1 cellular context compared by ENCODE assay signal in genomic region chr6:154414021-154414813, GRCh38.
TF ChIP-seq lines count a peak whose summit lies in the region.

No MANE protein-coding gene starts in this region.

TF ChIP-seq in HepG2, 621 proteins besides CTCF, POLR2A, EP300 and RAD21 (continued from another document and continues in another):
- TF ChIP-seq ZNF280D (CRISPR knock-in tag; IDR thresholded peaks at IDR 0.05) (no peak), BHLHE40 (IDR thresholded peaks at IDR 0.05; ENCODE audit: low read length) (no peak), MAZ (IDR thresholded peaks at IDR 0.05; ENCODE audit: borderline replicate concordance, low read depth, low read length) (no peak), MAZ (CRISPR knock-in tag; IDR thresholded peaks at IDR 0.05; ENCODE audit: low read depth) (no peak), YEATS4 (CRISPR knock-in tag; IDR thresholded peaks at IDR 0.05; ENCODE audit: borderline replicate concordance) (no peak), EEA1 (CRISPR knock-in tag; IDR thresholded peaks at IDR 0.05; ENCODE audit: borderline replicate concordance) (no peak), MAFF (IDR thresholded peaks at IDR 0.05; ENCODE audit: low read depth, low read length) (no peak), ZNF24 (IDR thresholded peaks at IDR 0.05) (no peak), NFE2 (CRISPR knock-in tag; IDR thresholded peaks at IDR 0.05) (no peak), PPARG (CRISPR knock-in tag; conservative IDR thresholded peaks at IDR 0.05) (peak; percentile 61; the same call in 1 of the 2 replicates), ZNF335 (CRISPR knock-in tag; IDR thresholded peaks at IDR 0.05) (no peak), ZNF597 (CRISPR knock-in tag; IDR thresholded peaks at IDR 0.05) (no peak), ZNF709 (CRISPR knock-in tag; IDR thresholded peaks at IDR 0.05) (no peak), AKNA (CRISPR knock-in tag; IDR thresholded peaks at IDR 0.05; ENCODE audit: borderline replicate concordance) (no peak), ZNF740 (CRISPR knock-in tag; IDR thresholded peaks at IDR 0.05) (no peak), ZNF143 (CRISPR knock-in tag; IDR thresholded peaks at IDR 0.05) (no peak), ZNF205 (CRISPR knock-in tag; IDR thresholded peaks at IDR 0.05) (no peak), CBX5 (CRISPR knock-in tag; IDR thresholded peaks at IDR 0.05; ENCODE audit: borderline replicate concordance) (no peak), RBFOX2 (IDR thresholded peaks at IDR 0.05; ENCODE audit: low read depth, low read length) (no peak), ZNF788 (CRISPR knock-in tag; IDR thresholded peaks at IDR 0.05; ENCODE audit: borderline replicate concordance) (no peak; the same call in 1 of the 2 replicates), RBM39 (IDR thresholded peaks at IDR 0.05; ENCODE audit: low read depth, low read length, poor library complexity, severe bottlenecking) (no peak), HOXA3 (CRISPR knock-in tag; IDR thresholded peaks at IDR 0.05) (peak; percentile 66; the same call in 1 of the 2 replicates), ELF3 (CRISPR knock-in tag; IDR thresholded peaks at IDR 0.05) (peak; percentile 46), ZNF235 (CRISPR knock-in tag; IDR thresholded peaks at IDR 0.05; ENCODE audit: borderline replicate concordance) (no peak), ZNF660 (CRISPR knock-in tag; IDR thresholded peaks at IDR 0.05; ENCODE audit: borderline replicate concordance, low read depth) (no peak), WIZ (CRISPR knock-in tag; IDR thresholded peaks at IDR 0.05) (no peak), ZNF33B (CRISPR knock-in tag; IDR thresholded peaks at IDR 0.05) (no peak), ETV6 (CRISPR knock-in tag; conservative IDR thresholded peaks at IDR 0.05) (no peak), ZNF83 (CRISPR knock-in tag; IDR thresholded peaks at IDR 0.05; ENCODE audit: borderline replicate concordance) (no peak), ZNF644 (CRISPR knock-in tag; IDR thresholded peaks at IDR 0.05; ENCODE audit: low read depth) (0 out of 2 replicates have a peak, but pooled peaks have one; percentile 45), THAP9 (CRISPR knock-in tag; IDR thresholded peaks at IDR 0.05; ENCODE audit: borderline replicate concordance) (no peak), ZNF737 (CRISPR knock-in tag; IDR thresholded peaks at IDR 0.05; ENCODE audit: borderline replicate concordance) (no peak), RFX5 (IDR thresholded peaks at IDR 0.05; ENCODE audit: low read depth, low read length) (no peak)
- TF ChIP-seq, protein P1, sequence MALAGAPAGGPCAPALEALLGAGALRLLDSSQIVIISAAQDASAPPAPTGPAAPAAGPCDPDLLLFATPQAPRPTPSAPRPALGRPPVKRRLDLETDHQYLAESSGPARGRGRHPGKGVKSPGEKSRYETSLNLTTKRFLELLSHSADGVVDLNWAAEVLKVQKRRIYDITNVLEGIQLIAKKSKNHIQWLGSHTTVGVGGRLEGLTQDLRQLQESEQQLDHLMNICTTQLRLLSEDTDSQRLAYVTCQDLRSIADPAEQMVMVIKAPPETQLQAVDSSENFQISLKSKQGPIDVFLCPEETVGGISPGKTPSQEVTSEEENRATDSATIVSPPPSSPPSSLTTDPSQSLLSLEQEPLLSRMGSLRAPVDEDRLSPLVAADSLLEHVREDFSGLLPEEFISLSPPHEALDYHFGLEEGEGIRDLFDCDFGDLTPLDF (CRISPR knock-in tag; IDR thresholded peaks at IDR 0.05), result no peak
- TF ChIP-seq, protein P2, sequence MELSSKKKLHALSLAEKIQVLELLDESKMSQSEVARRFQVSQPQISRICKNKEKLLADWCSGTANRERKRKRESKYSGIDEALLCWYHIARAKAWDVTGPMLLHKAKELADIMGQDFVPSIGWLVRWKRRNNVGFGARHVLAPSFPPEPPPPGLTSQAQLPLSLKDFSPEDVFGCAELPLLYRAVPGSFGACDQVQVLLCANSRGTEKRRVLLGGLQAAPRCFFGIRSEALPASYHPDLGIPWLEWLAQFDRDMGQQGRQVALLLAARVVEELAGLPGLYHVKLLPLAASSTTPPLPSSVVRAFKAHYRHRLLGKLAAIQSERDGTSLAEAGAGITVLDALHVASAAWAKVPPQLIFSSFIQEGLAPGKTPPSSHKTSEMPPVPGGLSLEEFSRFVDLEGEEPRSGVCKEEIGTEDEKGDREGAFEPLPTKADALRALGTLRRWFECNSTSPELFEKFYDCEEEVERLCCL (CRISPR knock-in tag; IDR thresholded peaks at IDR 0.05; ENCODE audit: borderline replicate concordance), result no peak
- TF ChIP-seq, protein P3, sequence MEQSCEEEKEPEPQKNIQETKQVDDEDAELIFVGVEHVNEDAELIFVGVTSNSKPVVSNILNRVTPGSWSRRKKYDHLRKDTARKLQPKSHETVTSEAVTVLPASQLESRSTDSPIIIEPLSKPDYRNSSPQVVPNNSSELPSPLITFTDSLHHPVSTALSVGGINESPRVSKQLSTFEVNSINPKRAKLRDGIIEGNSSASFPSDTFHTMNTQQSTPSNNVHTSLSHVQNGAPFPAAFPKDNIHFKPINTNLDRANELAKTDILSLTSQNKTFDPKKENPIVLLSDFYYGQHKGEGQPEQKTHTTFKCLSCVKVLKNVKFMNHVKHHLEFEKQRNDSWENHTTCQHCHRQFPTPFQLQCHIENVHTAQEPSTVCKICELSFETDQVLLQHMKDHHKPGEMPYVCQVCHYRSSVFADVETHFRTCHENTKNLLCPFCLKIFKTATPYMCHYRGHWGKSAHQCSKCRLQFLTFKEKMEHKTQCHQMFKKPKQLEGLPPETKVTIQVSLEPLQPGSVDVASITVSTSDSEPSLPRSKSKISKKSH (CRISPR knock-in tag; IDR thresholded peaks at IDR 0.05; ENCODE audit: borderline replicate concordance), result no peak
- TF ChIP-seq, protein P4, sequence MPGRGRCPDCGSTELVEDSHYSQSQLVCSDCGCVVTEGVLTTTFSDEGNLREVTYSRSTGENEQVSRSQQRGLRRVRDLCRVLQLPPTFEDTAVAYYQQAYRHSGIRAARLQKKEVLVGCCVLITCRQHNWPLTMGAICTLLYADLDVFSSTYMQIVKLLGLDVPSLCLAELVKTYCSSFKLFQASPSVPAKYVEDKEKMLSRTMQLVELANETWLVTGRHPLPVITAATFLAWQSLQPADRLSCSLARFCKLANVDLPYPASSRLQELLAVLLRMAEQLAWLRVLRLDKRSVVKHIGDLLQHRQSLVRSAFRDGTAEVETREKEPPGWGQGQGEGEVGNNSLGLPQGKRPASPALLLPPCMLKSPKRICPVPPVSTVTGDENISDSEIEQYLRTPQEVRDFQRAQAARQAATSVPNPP (CRISPR knock-in tag; IDR thresholded peaks at IDR 0.05), result no peak
- TF ChIP-seq, protein P5, sequence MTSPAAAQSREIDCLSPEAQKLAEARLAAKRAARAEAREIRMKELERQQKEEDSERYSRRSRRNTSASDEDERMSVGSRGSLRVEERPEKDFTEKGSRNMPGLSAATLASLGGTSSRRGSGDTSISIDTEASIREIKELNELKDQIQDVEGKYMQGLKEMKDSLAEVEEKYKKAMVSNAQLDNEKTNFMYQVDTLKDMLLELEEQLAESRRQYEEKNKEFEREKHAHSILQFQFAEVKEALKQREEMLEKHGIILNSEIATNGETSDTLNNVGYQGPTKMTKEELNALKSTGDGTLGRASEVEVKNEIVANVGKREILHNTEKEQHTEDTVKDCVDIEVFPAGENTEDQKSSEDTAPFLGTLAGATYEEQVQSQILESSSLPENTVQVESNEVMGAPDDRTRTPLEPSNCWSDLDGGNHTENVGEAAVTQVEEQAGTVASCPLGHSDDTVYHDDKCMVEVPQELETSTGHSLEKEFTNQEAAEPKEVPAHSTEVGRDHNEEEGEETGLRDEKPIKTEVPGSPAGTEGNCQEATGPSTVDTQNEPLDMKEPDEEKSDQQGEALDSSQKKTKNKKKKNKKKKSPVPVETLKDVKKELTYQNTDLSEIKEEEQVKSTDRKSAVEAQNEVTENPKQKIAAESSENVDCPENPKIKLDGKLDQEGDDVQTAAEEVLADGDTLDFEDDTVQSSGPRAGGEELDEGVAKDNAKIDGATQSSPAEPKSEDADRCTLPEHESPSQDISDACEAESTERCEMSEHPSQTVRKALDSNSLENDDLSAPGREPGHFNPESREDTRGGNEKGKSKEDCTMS (CRISPR knock-in tag; conservative IDR thresholded peaks at IDR 0.05), result no peak
- TF ChIP-seq, protein P6, sequence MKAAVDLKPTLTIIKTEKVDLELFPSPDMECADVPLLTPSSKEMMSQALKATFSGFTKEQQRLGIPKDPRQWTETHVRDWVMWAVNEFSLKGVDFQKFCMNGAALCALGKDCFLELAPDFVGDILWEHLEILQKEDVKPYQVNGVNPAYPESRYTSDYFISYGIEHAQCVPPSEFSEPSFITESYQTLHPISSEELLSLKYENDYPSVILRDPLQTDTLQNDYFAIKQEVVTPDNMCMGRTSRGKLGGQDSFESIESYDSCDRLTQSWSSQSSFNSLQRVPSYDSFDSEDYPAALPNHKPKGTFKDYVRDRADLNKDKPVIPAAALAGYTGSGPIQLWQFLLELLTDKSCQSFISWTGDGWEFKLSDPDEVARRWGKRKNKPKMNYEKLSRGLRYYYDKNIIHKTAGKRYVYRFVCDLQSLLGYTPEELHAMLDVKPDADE (CRISPR knock-in tag; IDR thresholded peaks at IDR 0.05), result no peak
